Comparison of ENCODE assay signal across 8 cellular contexts in genomic region chr7:149799397-149800168, GRCh38. TPM values are rescaled to one million over a fixed set of nuclear protein-coding genes. Genes with fewer than 3 reads are reported as not detected.
DNase-seq lines count a peak whose midpoint lies in the region; ATAC-seq and TF ChIP-seq lines count a peak whose summit lies in the region.

No MANE protein-coding gene starts in this region.

- DNase-seq in D341Med (ENCODE audit: low spot score): peak; percentile 72
- peak; percentile 19 for DNase-seq in Jurkat, Clone E6-1 (ENCODE audit: low read depth, low spot score)
- peak; percentile 76 for DNase-seq in activated CD8-positive, alpha-beta memory T cell treated with anti-CD3 and anti-CD28 coated beads for 24 hours
- DNase-seq in left ventricle myocardium inferior: peak; percentile 25
- peak; percentile 50 for DNase-seq in stimulated activated CD8-positive, alpha-beta memory T cell treated with anti-CD3 and anti-CD28 coated beads, Interleukin-12 subunit alpha, Interleukin-12 subunit beta, amount 100 ng/mL, for 1 hour (ENCODE audit: low read depth)

- peak; percentile 50 for TF ChIP-seq CTCF in left ventricle myocardium inferior (IDR thresholded peaks at IDR 0.05; ENCODE audit: borderline replicate concordance)

- no peaks in the 10 kb centered on the region for H3K4me1 ChIP-seq in left ventricle myocardium inferior

- no peaks in the 10 kb centered on the region for H3K9me3 ChIP-seq in left ventricle myocardium inferior (replicated peaks)

- intact Hi-C loops in left ventricle myocardium inferior (cut with micrococcal nuclease): no loop called here

- peaks cover 3% of the 10 kb centered on the region for H3K27me3 ChIP-seq in left ventricle myocardium inferior (ENCODE audit: low read depth)

- no peak overlapping the region for H3K27ac ChIP-seq in left ventricle myocardium inferior (replicated peaks)

- no peak overlapping the region for H3K4me3 ChIP-seq in Jurkat, Clone E6-1 (ENCODE audit: low read length)
- no peak overlapping the region for H3K4me3 ChIP-seq in left ventricle myocardium inferior

- no peaks in the 10 kb centered on the region for H3K36me3 ChIP-seq in left ventricle myocardium inferior

- no peak for ATAC-seq in GM21723 (IDR thresholded peaks at IDR 0.05; ENCODE audit: unreplicated experiment)
- ATAC-seq in HG03196 (IDR thresholded peaks at IDR 0.05; ENCODE audit: unreplicated experiment): no peak
- no peak for ATAC-seq in HG03097 (IDR thresholded peaks at IDR 0.05; ENCODE audit: low FRiP score, unreplicated experiment)

RNA-seq across cellular contexts. Expression of gene ZNF467, which starts 26.2 kb away (rescaled TPM):
- 5.1 TPM for polyA plus RNA-seq in Jurkat, Clone E6-1 (2012; ENCODE audit: insufficient read depth, insufficient read length)
- 5.2 TPM for total RNA-seq in left ventricle myocardium inferior

RNA-seq across cellular contexts. Expression of gene ZNF862, which starts 38.6 kb away (rescaled TPM):
- polyA plus RNA-seq in Jurkat, Clone E6-1 (2012; ENCODE audit: insufficient read depth, insufficient read length): 8.1 TPM
- total RNA-seq in left ventricle myocardium inferior: 10.4 TPM

Comparison
In these comparisons a context has a peak if more than half of its experiments do, and no peak if none do; other contexts are left out.
1. DNase-seq: peak in every context shown above with its lines; median percentile 76 in activated CD8-positive, alpha-beta memory T cell treated with anti-CD3 and anti-CD28 coated beads for 24 hours; 72 in D341Med; 50 in stimulated activated CD8-positive, alpha-beta memory T cell treated with anti-CD3 and anti-CD28 coated beads, Interleukin-12 subunit alpha, Interleukin-12 subunit beta, amount 100 ng/mL, for 1 hour; 25 in left ventricle myocardium inferior; 19 in Jurkat, Clone E6-1.